Comparison of ENCODE assay signal across 6 cellular contexts in genomic region chr14:94296181-94296545, GRCh38. TPM values are rescaled to one million over a fixed set of nuclear protein-coding genes. Genes with fewer than 3 reads are reported as not detected.
"Had no signal": no experiment of that assay in that cellular context is flagged by ENCODE, and none has a peak within 500 bp of the region (broad histone marks: within the 10 kb centered on the region; RNA-seq: fewer than 3 reads in every experiment).

No MANE protein-coding gene starts in this region.

RNA-seq across cellular contexts. Expression of gene SERPINA10, which starts 3.1 kb away (rescaled TPM):
- total RNA-seq: LHCN-M2, MCF 10A, OCI-LY7, PC-3, SK-MEL-5 had no signal
- polyA plus RNA-seq: SK-N-SH had no signal

RNA-seq across cellular contexts. Expression of gene SERPINA6, which starts 27.0 kb away (rescaled TPM):
- total RNA-seq: LHCN-M2, MCF 10A, OCI-LY7, PC-3, SK-MEL-5 had no signal
